8 cellular contexts compared by ENCODE assay signal in the genomic region with DNA sequence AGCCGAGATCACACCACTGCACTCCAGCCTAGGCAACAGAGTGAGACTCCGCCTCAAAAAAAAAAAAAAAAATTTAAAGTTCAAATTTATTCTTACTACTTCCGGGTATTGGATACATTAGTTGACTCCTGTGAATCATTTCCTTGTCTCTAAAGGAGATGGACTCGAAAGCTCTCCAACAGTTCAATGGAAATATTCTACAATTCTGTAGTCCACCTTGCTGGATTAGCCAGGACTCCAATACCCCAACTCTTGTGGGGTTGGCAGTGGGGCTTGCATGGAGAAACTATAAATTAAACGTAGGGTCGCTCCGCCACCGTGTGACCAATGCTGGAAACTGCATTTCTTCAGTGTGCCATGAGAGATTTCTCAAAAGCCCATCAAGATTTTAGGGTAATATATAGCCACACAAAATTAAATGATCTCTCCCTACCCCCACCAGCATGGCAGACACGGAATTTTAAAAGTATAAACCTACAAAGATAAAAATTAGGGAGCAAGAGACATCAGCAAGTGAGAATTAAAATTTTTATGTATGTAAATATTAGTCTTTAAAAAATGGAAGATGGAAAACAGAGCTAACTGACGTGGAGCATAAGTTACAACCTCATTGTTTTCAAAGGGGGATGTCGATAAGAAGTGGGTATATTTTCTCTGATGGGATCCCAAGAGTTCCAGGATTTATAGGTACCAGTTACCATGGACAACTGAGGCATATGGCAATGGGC. TPM values are rescaled to one million over a fixed set of nuclear protein-coding genes. Genes with fewer than 3 reads are reported as not detected.
DNase-seq lines count a peak whose midpoint lies in the region; ATAC-seq and TF ChIP-seq lines count a peak whose summit lies in the region.

No MANE protein-coding gene starts in this region.

- peak; percentile 61 for TF ChIP-seq CTCF in AG04449 (IDR thresholded peaks at IDR 0.05; ENCODE audit: insufficient read depth, low read length, missing control alignments)

- H3K27ac Mint-ChIP-seq in memory B cell, result no peak overlapping the region

- H3K9me3 Mint-ChIP-seq in memory B cell, result no peaks in the 10 kb centered on the region

- peak; percentile 14 for DNase-seq in AG04449 (ENCODE audit: low read depth, low spot score)
- DNase-seq in NCI-H460 (ENCODE audit: extremely low read depth, low read depth), result peak; percentile 71
- DNase-seq in activated CD4-positive, alpha-beta T cell treated with anti-CD3 and anti-CD28 coated beads, Interleukin-2, amount 50 U/mL, for 48 hours, result peak; percentile 69 to 76
- DNase-seq in effector CD4-positive, alpha-beta T cell, result peak; percentile 30
- peak; percentile 36 to 52 for DNase-seq in memory B cell (ENCODE audit: low spot score in 2 of 2)
- DNase-seq in stimulated activated CD8-positive, alpha-beta memory T cell treated with anti-CD3 and anti-CD28 coated beads, Interleukin-15, amount 100 ng/mL, for 1 hour (ENCODE audit: low read depth), result peak; percentile 31

- H3K4me3 ChIP-seq in AG04449 (ENCODE audit: low read depth, low read length), result no peak overlapping the region

- POLR2A ChIA-PET in AG04449 (lab: Yijun Ruan, JAX), result interaction anchor here (0.7 kb wide), 1 partner anchor 172 kb away, joined by 4 read pairs; no protein-coding TSS in a partner anchor

- CTCF ChIA-PET in AG04449 (lab: Yijun Ruan, JAX), result interaction anchor here (0.6 to 12.3 kb wide), 38 partner anchors 9 to 459 kb away, joined by 3 to 247 read pairs (median 4); a partner anchor contains a TSS

- peaks cover 2% of the 10 kb centered on the region for H3K4me1 Mint-ChIP-seq in memory B cell

- ATAC-seq in GM18907 (IDR thresholded peaks at IDR 0.05; ENCODE audit: unreplicated experiment) (peak; percentile 44), memory B cell (ENCODE audit: low read depth) (peak; percentile 71), GM18873 (IDR thresholded peaks at IDR 0.05; ENCODE audit: low FRiP score, unreplicated experiment) (no peak)

- H3K27me3 Mint-ChIP-seq in memory B cell, result peaks cover 5% of the 10 kb centered on the region

- no peaks in the 10 kb centered on the region for H3K36me3 Mint-ChIP-seq in memory B cell

- peak overlapping the region; percentile 43 for H3K4me3 Mint-ChIP-seq in memory B cell

RNA-seq across cellular contexts. Expression of a gene that starts 27.8 kb away (rescaled TPM):
- 5.5 and 5.7 TPM in 2 replicates for total RNA-seq in NCI-H460 (2014; rRNA removed; shearing (Covaris generic))
- 5.7 and 7.4 TPM in 2 replicates for polyA plus RNA-seq in NCI-H460 (2014; cell fraction: nucleus; rRNA removed)

Comparison
In these comparisons a context has a peak if more than half of its experiments do, and no peak if none do; other contexts are left out.
1. DNase-seq: peak in every context shown above with its lines; median percentile 72 in activated CD4-positive, alpha-beta T cell treated with anti-CD3 and anti-CD28 coated beads, Interleukin-2, amount 50 U/mL, for 48 hours; 71 in NCI-H460; 44 in memory B cell; 31 in stimulated activated CD8-positive, alpha-beta memory T cell treated with anti-CD3 and anti-CD28 coated beads, Interleukin-15, amount 100 ng/mL, for 1 hour; 30 in effector CD4-positive, alpha-beta T cell; 14 in AG04449.